In the genomic region with DNA sequence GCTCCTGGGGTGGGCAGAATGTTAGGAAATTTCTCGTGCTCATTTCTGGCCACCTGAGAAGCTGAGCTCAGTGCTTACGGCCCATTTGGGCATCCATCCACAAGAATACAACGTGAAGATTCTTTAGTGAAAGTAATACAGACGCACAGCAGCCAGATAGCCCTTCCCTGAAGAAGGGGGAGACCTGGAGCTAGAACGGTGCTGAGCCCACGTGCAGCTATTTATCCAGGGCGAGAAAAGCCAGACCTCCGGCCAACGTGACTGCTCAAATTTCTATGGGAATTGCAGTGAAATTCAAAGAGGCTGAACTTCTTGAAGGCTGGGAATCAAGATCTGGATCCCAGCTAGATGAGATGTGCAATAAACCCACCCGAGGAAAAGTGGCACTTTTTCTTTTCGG, we compare ENCODE assay signal across 19 cellular contexts.
"Had no signal": no experiment of that assay in that cellular context is flagged by ENCODE, and none has a peak within 500 bp of the region (broad histone marks: within the 10 kb centered on the region; RNA-seq: fewer than 3 reads in every experiment).

No MANE protein-coding gene starts in this region.

- H3K27me3 ChIP-seq: tibial nerve, uterus had no signal

- H3K36me3 ChIP-seq: spleen, tibial nerve, uterus had no signal

- H3K9me3 Mint-ChIP-seq: activated CD4-positive, alpha-beta T cell treated with anti-CD3 and anti-CD28 coated beads, Interleukin-2, amount 10 ng/mL, durations not matched to agents 7 days and 5 days; activated CD8-positive, alpha-beta T cell treated with anti-CD3 and anti-CD28 coated beads for 36 hours; activated naive CD4-positive, alpha-beta T cell treated with anti-CD3 and anti-CD28 coated beads, Interleukin-2, amount 10 ng/mL, durations not matched to agents 7 days and 5 days; memory B cell had no signal

- H3K4me3 Mint-ChIP-seq: activated CD4-positive, alpha-beta T cell treated with anti-CD3 and anti-CD28 coated beads, Interleukin-2, amount 10 ng/mL, durations not matched to agents 7 days and 5 days; activated CD8-positive, alpha-beta memory T cell treated with anti-CD3 and anti-CD28 coated beads, Interleukin-2, amount 10 ng/mL, durations not matched to agents 7 days and 5 days; activated CD8-positive, alpha-beta T cell treated with anti-CD3 and anti-CD28 coated beads for 36 hours; activated naive CD4-positive, alpha-beta T cell treated with anti-CD3 and anti-CD28 coated beads, Interleukin-2, amount 10 ng/mL, durations not matched to agents 7 days and 5 days; memory B cell had no signal

- H3K9ac ChIP-seq: parathyroid adenoma had no signal

- H3K9me3 ChIP-seq: spleen, tibial nerve, uterus had no signal

- H3K4me1 Mint-ChIP-seq: activated CD8-positive, alpha-beta memory T cell treated with anti-CD3 and anti-CD28 coated beads, Interleukin-2, amount 10 ng/mL, durations not matched to agents 7 days and 5 days; activated naive CD4-positive, alpha-beta T cell treated with anti-CD3 and anti-CD28 coated beads, Interleukin-2, amount 10 ng/mL, durations not matched to agents 7 days and 5 days had no signal

- H3K4me3 ChIP-seq: spleen, tibial nerve, uterus had no signal

- H3K27ac Mint-ChIP-seq: activated CD4-positive, alpha-beta T cell treated with anti-CD3 and anti-CD28 coated beads, Interleukin-2, amount 10 ng/mL, durations not matched to agents 7 days and 5 days; activated CD8-positive, alpha-beta memory T cell treated with anti-CD3 and anti-CD28 coated beads, Interleukin-2, amount 10 ng/mL, durations not matched to agents 7 days and 5 days; activated CD8-positive, alpha-beta T cell treated with anti-CD3 and anti-CD28 coated beads for 36 hours; activated naive CD4-positive, alpha-beta T cell treated with anti-CD3 and anti-CD28 coated beads, Interleukin-2, amount 10 ng/mL, durations not matched to agents 7 days and 5 days; memory B cell had no signal

- H3K27ac ChIP-seq: parathyroid adenoma, spleen had no signal

- DNase-seq: activated CD4-positive, alpha-beta T cell treated with anti-CD3 and anti-CD28 coated beads, Interleukin-2, amount 10 ng/mL, durations not matched to agents 7 days and 5 days; activated CD8-positive, alpha-beta memory T cell treated with anti-CD3 and anti-CD28 coated beads, Interleukin-2, amount 10 ng/mL, durations not matched to agents 7 days and 5 days; activated CD8-positive, alpha-beta T cell treated with anti-CD3 and anti-CD28 coated beads for 36 hours; activated effector memory CD4-positive, alpha-beta T cell treated with anti-CD3 and anti-CD28 coated beads, Interleukin-2, amount 50 U/mL, for 16 hours; activated naive CD4-positive, alpha-beta T cell treated with anti-CD3 and anti-CD28 coated beads, Interleukin-2, amount 10 ng/mL, durations not matched to agents 7 days and 5 days; activated T-cell treated with anti-CD3 and anti-CD28 coated beads for 4 hours; caudate nucleus; effector memory CD4-positive, alpha-beta T cell; foreskin melanocyte; glutamatergic neuron; nucleus accumbens; spleen; stimulated activated CD4-positive, alpha-beta T cell treated with anti-CD3 and anti-CD28 coated beads, Interleukin-4, amount 100 ng/mL, for 1 hour; stimulated activated naive CD4-positive, alpha-beta T cell treated with Interleukin-2 at 50 U/mL for 16 hours had no signal

- H3K27me3 Mint-ChIP-seq: activated CD8-positive, alpha-beta T cell treated with anti-CD3 and anti-CD28 coated beads for 36 hours had no signal

- ATAC-seq: activated CD4-positive, CD25-positive, alpha-beta regulatory T cell treated with anti-CD3 and anti-CD28 coated beads, Interleukin-2, amount 50 U/mL, for 24 hours; activated CD8-positive, alpha-beta memory T cell treated with anti-CD3 and anti-CD28 coated beads, Interleukin-2, amount 10 ng/mL, durations not matched to agents 7 days and 5 days; activated CD8-positive, alpha-beta T cell treated with anti-CD3 and anti-CD28 coated beads for 36 hours had no signal

- H3K36me3 Mint-ChIP-seq: activated CD8-positive, alpha-beta memory T cell treated with anti-CD3 and anti-CD28 coated beads, Interleukin-2, amount 10 ng/mL, durations not matched to agents 7 days and 5 days; activated naive CD4-positive, alpha-beta T cell treated with anti-CD3 and anti-CD28 coated beads, Interleukin-2, amount 10 ng/mL, durations not matched to agents 7 days and 5 days; memory B cell had no signal
